In genomic region chr2:60313470-60314172, GRCh38 we compare ENCODE assay signal across 21 cellular contexts.
DNase-seq lines count a peak whose midpoint lies in the region; ATAC-seq and TF ChIP-seq lines count a peak whose summit lies in the region.
"Had no signal": no experiment of that assay in that cellular context is flagged by ENCODE, and none has a peak within 500 bp of the region (broad histone marks: within the 10 kb centered on the region; RNA-seq: fewer than 3 reads in every experiment).

No MANE protein-coding gene starts in this region.

- peak; percentile 19; the same call in 1 of the 2 replicates for TF ChIP-seq CTCF in GM12875 (IDR thresholded peaks at IDR 0.05; ENCODE audit: borderline replicate concordance, insufficient read depth, low read depth, low read length)

- intact Hi-C loops in sciatic nerve (cut with DNase I): no loop called here

- H3K4me3 ChIP-seq in GM12875 (ENCODE audit: low read depth, low read length): no peak overlapping the region

- peak; percentile 34 for ATAC-seq in GM21423 (IDR thresholded peaks at IDR 0.05; ENCODE audit: unreplicated experiment)
- peak; percentile 34 for ATAC-seq in HG03521 (IDR thresholded peaks at IDR 0.05; ENCODE audit: unreplicated experiment)
- ATAC-seq in sciatic nerve: no peak
- no peak for ATAC-seq in HG03571 (IDR thresholded peaks at IDR 0.05; ENCODE audit: unreplicated experiment)
- ATAC-seq: natural killer cell treated with Interleukin-12 subunit alpha and Interleukin-12 subunit beta and Interleukin-15 and Interleukin-18, amount 100 ng/mL, for 72 hours had no signal

- peak; percentile 25 for DNase-seq in islet precursor cell
- DNase-seq in NCI-H2029 (lab: John Stamatoyannopoulos, UW): no peak
- no peak for DNase-seq in NOMO-1 (lab: John Stamatoyannopoulos, UW; ENCODE audit: unreplicated experiment in 2 of 2)
- DNase-seq in sciatic nerve (ENCODE audit: low spot score): no peak
- DNase-seq: activated CD4-positive, alpha-beta T cell treated with anti-CD3 and anti-CD28 coated beads, Interleukin-2, amount 10 ng/mL, durations not matched to agents 7 days and 5 days; activated CD8-positive, alpha-beta memory T cell treated with anti-CD3 and anti-CD28 coated beads, Interleukin-2, amount 50 U/mL, for 4 hours; activated effector memory CD4-positive, alpha-beta T cell treated with anti-CD3 and anti-CD28 coated beads, Interleukin-2, amount 50 U/mL, for 16 hours; amniotic stem cell; CD4-positive, alpha-beta memory T cell; hippocampal formation; KG1; mesendoderm; NCI-H1048; NCI-H2081 treated with DMSO at 0.1 percent for 48 hours; NCI-H446 treated with DMSO at 0.1 percent for 48 hours; stimulated activated CD4-positive, alpha-beta T cell treated with anti-CD3 and anti-CD28 coated beads, Interleukin-2, amount 100 ng/mL, for 48 hours had no signal

Comparison
In these comparisons a context has a peak if more than half of its experiments do, and no peak if none do; other contexts are left out.
1. ATAC-seq: peak in GM21423 (single experiment) and HG03521 (single experiment); none in sciatic nerve (single experiment) and HG03571 (single experiment).